Comparison of ENCODE assay signal across 18 cellular contexts in the genomic region with DNA sequence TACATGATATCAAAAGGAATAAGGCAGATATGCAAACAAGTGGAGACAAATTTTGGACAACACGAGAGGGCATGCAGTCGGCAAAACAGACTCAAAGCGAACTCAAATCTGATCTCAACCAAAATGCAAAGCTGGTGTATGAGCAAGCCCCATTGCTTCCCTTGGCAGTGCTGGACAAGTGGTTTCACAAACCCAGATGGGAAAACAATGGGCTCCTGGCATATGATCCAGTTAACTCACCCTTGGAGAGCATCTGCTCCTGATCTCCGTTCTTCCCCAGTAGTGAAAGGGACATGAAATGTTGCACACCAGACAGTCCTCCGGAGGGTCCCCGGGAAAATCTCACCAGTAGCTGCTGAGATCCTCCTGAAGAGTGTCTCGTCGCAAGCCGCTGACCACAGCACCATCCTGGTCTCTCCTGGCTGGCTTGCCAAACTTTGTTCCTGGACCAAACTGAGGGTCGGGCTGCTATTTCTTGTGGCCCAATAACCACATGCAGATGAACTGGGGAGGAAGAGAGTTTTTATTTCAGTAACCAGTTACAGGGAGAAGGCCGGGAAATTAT.
DNase-seq lines count a peak whose midpoint lies in the region; TF ChIP-seq lines count a peak whose summit lies in the region.
"Had no signal": no experiment of that assay in that cellular context is flagged by ENCODE, and none has a peak within 500 bp of the region (broad histone marks: within the 10 kb centered on the region; RNA-seq: fewer than 3 reads in every experiment).

No MANE protein-coding gene starts in this region.

- H3K9me3 ChIP-seq in suprapubic skin: no peaks in the 10 kb centered on the region
- no peaks in the 10 kb centered on the region for H3K9me3 ChIP-seq in spleen
- H3K9me3 ChIP-seq: A549 had no signal

- no peaks in the 10 kb centered on the region for H3K9me3 Mint-ChIP-seq in activated CD4-positive, alpha-beta T cell treated with anti-CD3 and anti-CD28 coated beads, Interleukin-2, amount 10 ng/mL, durations not matched to agents 24 days and 14 days
- no peaks in the 10 kb centered on the region for H3K9me3 Mint-ChIP-seq in activated CD4-positive, alpha-beta T cell treated with anti-CD3 and anti-CD28 coated beads, Interleukin-2, amount 10 ng/mL, durations not matched to agents 7 days and 5 days
- H3K9me3 Mint-ChIP-seq in glutamatergic neuron (ENCODE audit: unreplicated experiment): peaks cover 2% of the 10 kb centered on the region
- H3K9me3 Mint-ChIP-seq: CD8-positive, alpha-beta T cell had no signal

- H3K4me1 ChIP-seq in suprapubic skin (peaks cover 29% of the 10 kb centered on the region), spleen (no peaks in the 10 kb centered on the region)

- WGBS in suprapubic skin: 66% methylated on average over 9 of the region's 11 CpGs
- WGBS in spleen, 5 donors: 86 to 92% (median 89%) methylated on average over 11 of the region's 11 CpGs

- TF ChIP-seq POLR2A in suprapubic skin (IDR thresholded peaks at IDR 0.05) (peak in 1 of 2 donors; percentile 32), spleen (IDR thresholded peaks at IDR 0.05) (no peak)

- H3K27ac Mint-ChIP-seq in activated CD4-positive, alpha-beta T cell treated with anti-CD3 and anti-CD28 coated beads, Interleukin-2, amount 10 ng/mL, durations not matched to agents 24 days and 14 days: no peak overlapping the region
- H3K27ac Mint-ChIP-seq in activated CD4-positive, alpha-beta T cell treated with anti-CD3 and anti-CD28 coated beads, Interleukin-2, amount 10 ng/mL, durations not matched to agents 7 days and 5 days: no peak overlapping the region
- peak overlapping the region; percentile 62 for H3K27ac Mint-ChIP-seq in glutamatergic neuron (ENCODE audit: unreplicated experiment)
- H3K27ac Mint-ChIP-seq: B cell; CD8-positive, alpha-beta T cell had no signal

- H3K27me3 ChIP-seq in suprapubic skin (no peaks in the 10 kb centered on the region), spleen (replicated peaks in 1 of 7) (peaks cover 0 to 7% (median 0%) of the 10 kb centered on the region in 7 donors)

- no peak for TF ChIP-seq CTCF in glutamatergic neuron (IDR thresholded peaks at IDR 0.05; ENCODE audit: partially characterized antibody, unreplicated experiment)
- TF ChIP-seq CTCF in suprapubic skin (IDR thresholded peaks at IDR 0.05): no peak
- no peak for TF ChIP-seq CTCF in spleen (IDR thresholded peaks at IDR 0.05 in 8 of 11, conservative IDR thresholded peaks at IDR 0.05 in 3 of 11)

- intact Hi-C loops in activated CD4-positive, alpha-beta T cell treated with anti-CD3 and anti-CD28 coated beads, Interleukin-2, amount 10 ng/mL, durations not matched to agents 24 days and 14 days (cut with micrococcal nuclease): no loop called here
- intact Hi-C loops in spleen (cut with DNase I; ENCODE audit: low total_unique reads): no loop called here

- no peak for TF ChIP-seq EP300 in suprapubic skin (IDR thresholded peaks at IDR 0.05)

- peak; percentile 33 for DNase-seq in activated CD4-positive, alpha-beta T cell treated with anti-CD3 and anti-CD28 coated beads, Interleukin-2, amount 10 ng/mL, durations not matched to agents 24 days and 14 days
- DNase-seq in activated CD4-positive, alpha-beta T cell treated with anti-CD3 and anti-CD28 coated beads, Interleukin-2, amount 10 ng/mL, durations not matched to agents 7 days and 5 days: no peak
- DNase-seq in cerebellum (ENCODE audit: low spot score) (peak; percentile 80), glutamatergic neuron (no peak), suprapubic skin (ENCODE audit: low spot score in 2 of 2) (no peak), spleen (no peak), NCI-H187 (lab: John Stamatoyannopoulos, UW) (no peak)
- no peak for DNase-seq in activated T-cell treated with anti-CD3 and anti-CD28 coated beads, Interleukin-2, amount 50 U/mL, for 48 hours
- DNase-seq: CD8-positive, alpha-beta T cell; EL; NCI-H1436 treated with DMSO at 0.1 percent for 48 hours; NCI-H2081 treated with DMSO at 0.1 percent for 48 hours; NCI-H446 treated with DMSO at 0.1 percent for 48 hours; NCI-H748 treated with DMSO at 0.1 percent for 48 hours; SHP77 treated with DMSO at 0.1 percent for 48 hours had no signal

- CTCF ChIA-PET in activated CD4-positive, alpha-beta T cell treated with anti-CD3 and anti-CD28 coated beads, Interleukin-2, amount 10 ng/mL, durations not matched to agents 7 days and 5 days (lab: Charles Lee): no interaction called here

- H3K4me1 Mint-ChIP-seq in activated CD4-positive, alpha-beta T cell treated with anti-CD3 and anti-CD28 coated beads, Interleukin-2, amount 10 ng/mL, durations not matched to agents 24 days and 14 days: no peaks in the 10 kb centered on the region
- no peaks in the 10 kb centered on the region for H3K4me1 Mint-ChIP-seq in activated CD4-positive, alpha-beta T cell treated with anti-CD3 and anti-CD28 coated beads, Interleukin-2, amount 10 ng/mL, durations not matched to agents 7 days and 5 days
- H3K4me1 Mint-ChIP-seq in glutamatergic neuron (ENCODE audit: low read depth, unreplicated experiment): no peaks in the 10 kb centered on the region
- H3K4me1 Mint-ChIP-seq: B cell had no signal

- POLR2A ChIA-PET in activated CD4-positive, alpha-beta T cell treated with anti-CD3 and anti-CD28 coated beads, Interleukin-2, amount 10 ng/mL, durations not matched to agents 7 days and 5 days (lab: Charles Lee): no interaction called here

- H3K4me3 ChIP-seq in suprapubic skin: no peak overlapping the region
- H3K4me3 ChIP-seq in spleen: no peak overlapping the region
- H3K4me3 ChIP-seq: A549 had no signal

- peak overlapping the region; percentile 46 for H3K27ac ChIP-seq in suprapubic skin
- no peak overlapping the region for H3K27ac ChIP-seq in spleen
- H3K27ac ChIP-seq: A549, HL-60 had no signal

- H3K36me3 ChIP-seq in suprapubic skin (no peaks in the 10 kb centered on the region), spleen (no peaks in the 10 kb centered on the region)

- H3K27me3 Mint-ChIP-seq in activated CD4-positive, alpha-beta T cell treated with anti-CD3 and anti-CD28 coated beads, Interleukin-2, amount 10 ng/mL, durations not matched to agents 24 days and 14 days: peaks cover 7% of the 10 kb centered on the region
- peaks cover 15% of the 10 kb centered on the region for H3K27me3 Mint-ChIP-seq in activated CD4-positive, alpha-beta T cell treated with anti-CD3 and anti-CD28 coated beads, Interleukin-2, amount 10 ng/mL, durations not matched to agents 7 days and 5 days
- H3K27me3 Mint-ChIP-seq in glutamatergic neuron (ENCODE audit: unreplicated experiment): no peaks in the 10 kb centered on the region

- no peaks in the 10 kb centered on the region for H3K36me3 Mint-ChIP-seq in activated CD4-positive, alpha-beta T cell treated with anti-CD3 and anti-CD28 coated beads, Interleukin-2, amount 10 ng/mL, durations not matched to agents 24 days and 14 days (ENCODE audit: low read depth)
- no peaks in the 10 kb centered on the region for H3K36me3 Mint-ChIP-seq in activated CD4-positive, alpha-beta T cell treated with anti-CD3 and anti-CD28 coated beads, Interleukin-2, amount 10 ng/mL, durations not matched to agents 7 days and 5 days (ENCODE audit: low read depth)
- H3K36me3 Mint-ChIP-seq in glutamatergic neuron (ENCODE audit: unreplicated experiment): no peaks in the 10 kb centered on the region
- H3K36me3 Mint-ChIP-seq: CD8-positive, alpha-beta T cell had no signal

- no peak overlapping the region for H3K4me3 Mint-ChIP-seq in activated CD4-positive, alpha-beta T cell treated with anti-CD3 and anti-CD28 coated beads, Interleukin-2, amount 10 ng/mL, durations not matched to agents 24 days and 14 days
- no peak overlapping the region for H3K4me3 Mint-ChIP-seq in activated CD4-positive, alpha-beta T cell treated with anti-CD3 and anti-CD28 coated beads, Interleukin-2, amount 10 ng/mL, durations not matched to agents 7 days and 5 days
- H3K4me3 Mint-ChIP-seq in glutamatergic neuron (ENCODE audit: unreplicated experiment): no peak overlapping the region
- H3K4me3 Mint-ChIP-seq: B cell; CD8-positive, alpha-beta T cell had no signal

Comparison
In these comparisons a context has a peak if more than half of its experiments do, and no peak if none do; other contexts are left out.
1. DNase-seq: peak in activated CD4-positive, alpha-beta T cell treated with anti-CD3 and anti-CD28 coated beads, Interleukin-2, amount 10 ng/mL, durations not matched to agents 24 days and 14 days (single experiment) and cerebellum (single experiment); none in activated CD4-positive, alpha-beta T cell treated with anti-CD3 and anti-CD28 coated beads, Interleukin-2, amount 10 ng/mL, durations not matched to agents 7 days and 5 days (single experiment), glutamatergic neuron (single experiment), suprapubic skin (0 of 2), spleen (single experiment), activated T-cell treated with anti-CD3 and anti-CD28 coated beads, Interleukin-2, amount 50 U/mL, for 48 hours (0 of 2) and NCI-H187 (0 of 2).